2 cellular contexts compared by ENCODE assay signal in the genomic region with DNA sequence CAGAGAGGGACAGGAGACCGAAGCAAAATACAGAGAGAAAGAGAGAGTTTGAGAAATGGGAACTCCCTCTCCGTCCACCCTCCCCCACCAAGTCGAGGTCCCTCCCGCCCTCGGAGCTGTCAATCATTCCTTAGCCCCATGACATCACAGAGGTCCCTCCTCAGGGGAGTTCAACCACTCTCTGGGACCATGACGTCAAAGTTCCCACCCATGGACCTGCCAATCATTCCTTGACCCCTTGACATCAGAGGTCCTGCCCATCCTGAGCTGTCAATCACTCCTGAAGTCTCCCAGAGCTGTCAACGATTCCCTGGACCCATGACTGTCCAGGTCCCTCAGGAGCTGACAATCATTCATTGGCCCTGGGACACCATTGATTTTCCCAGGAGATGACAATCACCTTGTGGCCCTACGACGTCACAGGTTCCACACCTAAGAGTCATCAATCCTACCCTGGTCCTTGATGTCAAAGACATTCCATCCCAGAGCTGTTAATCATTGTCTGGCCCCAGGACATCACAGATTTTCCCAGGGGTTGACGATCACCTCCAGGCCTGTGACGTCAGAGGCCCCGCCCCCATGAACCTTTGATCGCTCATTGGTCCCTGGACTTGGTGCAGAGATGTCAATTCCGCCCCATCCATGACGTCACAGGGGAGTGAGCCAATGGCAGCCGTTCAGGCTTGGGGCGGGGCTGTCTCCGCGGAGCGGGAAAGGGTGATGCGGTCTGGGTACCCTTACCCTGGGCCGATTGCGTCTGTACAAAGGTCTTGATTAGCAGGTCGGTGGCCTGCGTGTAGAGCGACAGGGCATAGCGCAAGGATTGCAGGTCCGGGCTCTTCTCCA.
TF ChIP-seq lines count a peak whose summit lies in the region.

No MANE protein-coding gene starts in this region.

TF ChIP-seq in SK-N-SH treated with all-trans-retinoic acid at 6 μM for 48 hours, 23 proteins besides CTCF, POLR2A, EP300 and RAD21:
- TF ChIP-seq, protein P1, sequence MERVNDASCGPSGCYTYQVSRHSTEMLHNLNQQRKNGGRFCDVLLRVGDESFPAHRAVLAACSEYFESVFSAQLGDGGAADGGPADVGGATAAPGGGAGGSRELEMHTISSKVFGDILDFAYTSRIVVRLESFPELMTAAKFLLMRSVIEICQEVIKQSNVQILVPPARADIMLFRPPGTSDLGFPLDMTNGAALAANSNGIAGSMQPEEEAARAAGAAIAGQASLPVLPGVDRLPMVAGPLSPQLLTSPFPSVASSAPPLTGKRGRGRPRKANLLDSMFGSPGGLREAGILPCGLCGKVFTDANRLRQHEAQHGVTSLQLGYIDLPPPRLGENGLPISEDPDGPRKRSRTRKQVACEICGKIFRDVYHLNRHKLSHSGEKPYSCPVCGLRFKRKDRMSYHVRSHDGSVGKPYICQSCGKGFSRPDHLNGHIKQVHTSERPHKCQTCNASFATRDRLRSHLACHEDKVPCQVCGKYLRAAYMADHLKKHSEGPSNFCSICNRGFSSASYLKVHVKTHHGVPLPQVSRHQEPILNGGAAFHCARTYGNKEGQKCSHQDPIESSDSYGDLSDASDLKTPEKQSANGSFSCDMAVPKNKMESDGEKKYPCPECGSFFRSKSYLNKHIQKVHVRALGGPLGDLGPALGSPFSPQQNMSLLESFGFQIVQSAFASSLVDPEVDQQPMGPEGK (CRISPR knock-in tag; IDR thresholded peaks at IDR 0.05; ENCODE audit: borderline replicate concordance) = no peak
- no peak for TF ChIP-seq RARB (CRISPR knock-in tag; IDR thresholded peaks at IDR 0.05)
- TF ChIP-seq, protein P2, sequence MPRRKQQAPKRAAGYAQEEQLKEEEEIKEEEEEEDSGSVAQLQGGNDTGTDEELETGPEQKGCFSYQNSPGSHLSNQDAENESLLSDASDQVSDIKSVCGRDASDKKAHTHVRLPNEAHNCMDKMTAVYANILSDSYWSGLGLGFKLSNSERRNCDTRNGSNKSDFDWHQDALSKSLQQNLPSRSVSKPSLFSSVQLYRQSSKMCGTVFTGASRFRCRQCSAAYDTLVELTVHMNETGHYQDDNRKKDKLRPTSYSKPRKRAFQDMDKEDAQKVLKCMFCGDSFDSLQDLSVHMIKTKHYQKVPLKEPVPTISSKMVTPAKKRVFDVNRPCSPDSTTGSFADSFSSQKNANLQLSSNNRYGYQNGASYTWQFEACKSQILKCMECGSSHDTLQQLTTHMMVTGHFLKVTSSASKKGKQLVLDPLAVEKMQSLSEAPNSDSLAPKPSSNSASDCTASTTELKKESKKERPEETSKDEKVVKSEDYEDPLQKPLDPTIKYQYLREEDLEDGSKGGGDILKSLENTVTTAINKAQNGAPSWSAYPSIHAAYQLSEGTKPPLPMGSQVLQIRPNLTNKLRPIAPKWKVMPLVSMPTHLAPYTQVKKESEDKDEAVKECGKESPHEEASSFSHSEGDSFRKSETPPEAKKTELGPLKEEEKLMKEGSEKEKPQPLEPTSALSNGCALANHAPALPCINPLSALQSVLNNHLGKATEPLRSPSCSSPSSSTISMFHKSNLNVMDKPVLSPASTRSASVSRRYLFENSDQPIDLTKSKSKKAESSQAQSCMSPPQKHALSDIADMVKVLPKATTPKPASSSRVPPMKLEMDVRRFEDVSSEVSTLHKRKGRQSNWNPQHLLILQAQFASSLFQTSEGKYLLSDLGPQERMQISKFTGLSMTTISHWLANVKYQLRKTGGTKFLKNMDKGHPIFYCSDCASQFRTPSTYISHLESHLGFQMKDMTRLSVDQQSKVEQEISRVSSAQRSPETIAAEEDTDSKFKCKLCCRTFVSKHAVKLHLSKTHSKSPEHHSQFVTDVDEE (CRISPR knock-in tag; IDR thresholded peaks at IDR 0.05) = no peak
TF ChIP-seq in SK-N-SH treated with all-trans-retinoic acid at 6 μM for 48 hours: peak in this region for 0.

TF ChIP-seq in H1, 55 proteins besides CTCF, POLR2A, EP300 and RAD21 (continued from another document):
- no peak for TF ChIP-seq SIN3A (conservative IDR thresholded peaks at IDR 0.05 in 1 of 2, IDR thresholded peaks at IDR 0.05 in 1 of 2; ENCODE audit: low read depth in 1 of 2, low read length in 2 of 2)
- TF ChIP-seq, protein P3, sequence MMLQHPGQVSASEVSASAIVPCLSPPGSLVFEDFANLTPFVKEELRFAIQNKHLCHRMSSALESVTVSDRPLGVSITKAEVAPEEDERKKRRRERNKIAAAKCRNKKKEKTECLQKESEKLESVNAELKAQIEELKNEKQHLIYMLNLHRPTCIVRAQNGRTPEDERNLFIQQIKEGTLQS (IDR thresholded peaks at IDR 0.05; ENCODE audit: insufficient read depth, low read depth, low read length) = no peak
- no peak for TF ChIP-seq TAF7 (optimal IDR thresholded peaks at IDR 0.05; ENCODE audit: borderline replicate concordance, low read depth, low read length)
- TF ChIP-seq MAFK (IDR thresholded peaks at IDR 0.05; ENCODE audit: low read depth, low read length) = no peak
- TF ChIP-seq HDAC2 (IDR thresholded peaks at IDR 0.05; ENCODE audit: borderline replicate concordance in 1 of 2, low read depth in 2 of 2, low read length in 2 of 2) = no peak
- TF ChIP-seq, protein P4, sequence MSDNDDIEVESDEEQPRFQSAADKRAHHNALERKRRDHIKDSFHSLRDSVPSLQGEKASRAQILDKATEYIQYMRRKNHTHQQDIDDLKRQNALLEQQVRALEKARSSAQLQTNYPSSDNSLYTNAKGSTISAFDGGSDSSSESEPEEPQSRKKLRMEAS (IDR thresholded peaks at IDR 0.05) = no peak
- TF ChIP-seq, protein P5, sequence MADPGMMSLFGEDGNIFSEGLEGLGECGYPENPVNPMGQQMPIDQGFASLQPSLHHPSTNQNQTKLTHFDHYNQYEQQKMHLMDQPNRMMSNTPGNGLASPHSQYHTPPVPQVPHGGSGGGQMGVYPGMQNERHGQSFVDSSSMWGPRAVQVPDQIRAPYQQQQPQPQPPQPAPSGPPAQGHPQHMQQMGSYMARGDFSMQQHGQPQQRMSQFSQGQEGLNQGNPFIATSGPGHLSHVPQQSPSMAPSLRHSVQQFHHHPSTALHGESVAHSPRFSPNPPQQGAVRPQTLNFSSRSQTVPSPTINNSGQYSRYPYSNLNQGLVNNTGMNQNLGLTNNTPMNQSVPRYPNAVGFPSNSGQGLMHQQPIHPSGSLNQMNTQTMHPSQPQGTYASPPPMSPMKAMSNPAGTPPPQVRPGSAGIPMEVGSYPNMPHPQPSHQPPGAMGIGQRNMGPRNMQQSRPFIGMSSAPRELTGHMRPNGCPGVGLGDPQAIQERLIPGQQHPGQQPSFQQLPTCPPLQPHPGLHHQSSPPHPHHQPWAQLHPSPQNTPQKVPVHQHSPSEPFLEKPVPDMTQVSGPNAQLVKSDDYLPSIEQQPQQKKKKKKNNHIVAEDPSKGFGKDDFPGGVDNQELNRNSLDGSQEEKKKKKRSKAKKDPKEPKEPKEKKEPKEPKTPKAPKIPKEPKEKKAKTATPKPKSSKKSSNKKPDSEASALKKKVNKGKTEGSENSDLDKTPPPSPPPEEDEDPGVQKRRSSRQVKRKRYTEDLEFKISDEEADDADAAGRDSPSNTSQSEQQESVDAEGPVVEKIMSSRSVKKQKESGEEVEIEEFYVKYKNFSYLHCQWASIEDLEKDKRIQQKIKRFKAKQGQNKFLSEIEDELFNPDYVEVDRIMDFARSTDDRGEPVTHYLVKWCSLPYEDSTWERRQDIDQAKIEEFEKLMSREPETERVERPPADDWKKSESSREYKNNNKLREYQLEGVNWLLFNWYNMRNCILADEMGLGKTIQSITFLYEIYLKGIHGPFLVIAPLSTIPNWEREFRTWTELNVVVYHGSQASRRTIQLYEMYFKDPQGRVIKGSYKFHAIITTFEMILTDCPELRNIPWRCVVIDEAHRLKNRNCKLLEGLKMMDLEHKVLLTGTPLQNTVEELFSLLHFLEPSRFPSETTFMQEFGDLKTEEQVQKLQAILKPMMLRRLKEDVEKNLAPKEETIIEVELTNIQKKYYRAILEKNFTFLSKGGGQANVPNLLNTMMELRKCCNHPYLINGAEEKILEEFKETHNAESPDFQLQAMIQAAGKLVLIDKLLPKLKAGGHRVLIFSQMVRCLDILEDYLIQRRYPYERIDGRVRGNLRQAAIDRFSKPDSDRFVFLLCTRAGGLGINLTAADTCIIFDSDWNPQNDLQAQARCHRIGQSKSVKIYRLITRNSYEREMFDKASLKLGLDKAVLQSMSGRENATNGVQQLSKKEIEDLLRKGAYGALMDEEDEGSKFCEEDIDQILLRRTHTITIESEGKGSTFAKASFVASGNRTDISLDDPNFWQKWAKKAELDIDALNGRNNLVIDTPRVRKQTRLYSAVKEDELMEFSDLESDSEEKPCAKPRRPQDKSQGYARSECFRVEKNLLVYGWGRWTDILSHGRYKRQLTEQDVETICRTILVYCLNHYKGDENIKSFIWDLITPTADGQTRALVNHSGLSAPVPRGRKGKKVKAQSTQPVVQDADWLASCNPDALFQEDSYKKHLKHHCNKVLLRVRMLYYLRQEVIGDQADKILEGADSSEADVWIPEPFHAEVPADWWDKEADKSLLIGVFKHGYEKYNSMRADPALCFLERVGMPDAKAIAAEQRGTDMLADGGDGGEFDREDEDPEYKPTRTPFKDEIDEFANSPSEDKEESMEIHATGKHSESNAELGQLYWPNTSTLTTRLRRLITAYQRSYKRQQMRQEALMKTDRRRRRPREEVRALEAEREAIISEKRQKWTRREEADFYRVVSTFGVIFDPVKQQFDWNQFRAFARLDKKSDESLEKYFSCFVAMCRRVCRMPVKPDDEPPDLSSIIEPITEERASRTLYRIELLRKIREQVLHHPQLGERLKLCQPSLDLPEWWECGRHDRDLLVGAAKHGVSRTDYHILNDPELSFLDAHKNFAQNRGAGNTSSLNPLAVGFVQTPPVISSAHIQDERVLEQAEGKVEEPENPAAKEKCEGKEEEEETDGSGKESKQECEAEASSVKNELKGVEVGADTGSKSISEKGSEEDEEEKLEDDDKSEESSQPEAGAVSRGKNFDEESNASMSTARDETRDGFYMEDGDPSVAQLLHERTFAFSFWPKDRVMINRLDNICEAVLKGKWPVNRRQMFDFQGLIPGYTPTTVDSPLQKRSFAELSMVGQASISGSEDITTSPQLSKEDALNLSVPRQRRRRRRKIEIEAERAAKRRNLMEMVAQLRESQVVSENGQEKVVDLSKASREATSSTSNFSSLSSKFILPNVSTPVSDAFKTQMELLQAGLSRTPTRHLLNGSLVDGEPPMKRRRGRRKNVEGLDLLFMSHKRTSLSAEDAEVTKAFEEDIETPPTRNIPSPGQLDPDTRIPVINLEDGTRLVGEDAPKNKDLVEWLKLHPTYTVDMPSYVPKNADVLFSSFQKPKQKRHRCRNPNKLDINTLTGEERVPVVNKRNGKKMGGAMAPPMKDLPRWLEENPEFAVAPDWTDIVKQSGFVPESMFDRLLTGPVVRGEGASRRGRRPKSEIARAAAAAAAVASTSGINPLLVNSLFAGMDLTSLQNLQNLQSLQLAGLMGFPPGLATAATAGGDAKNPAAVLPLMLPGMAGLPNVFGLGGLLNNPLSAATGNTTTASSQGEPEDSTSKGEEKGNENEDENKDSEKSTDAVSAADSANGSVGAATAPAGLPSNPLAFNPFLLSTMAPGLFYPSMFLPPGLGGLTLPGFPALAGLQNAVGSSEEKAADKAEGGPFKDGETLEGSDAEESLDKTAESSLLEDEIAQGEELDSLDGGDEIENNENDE (IDR thresholded peaks at IDR 0.05; ENCODE audit: insufficient replicate concordance, low read length) = no peak
- TF ChIP-seq CREB1 (IDR thresholded peaks at IDR 0.05) = peak; percentile 84
- no peak for TF ChIP-seq TEAD4 (IDR thresholded peaks at IDR 0.05; ENCODE audit: low read depth, low read length)
- no peak for TF ChIP-seq CTBP2 (IDR thresholded peaks at IDR 0.05; ENCODE audit: borderline replicate concordance, insufficient read depth, insufficient read length, low read length)
- 0 out of 2 replicates have a peak, but pooled peaks have one; percentile 27 for TF ChIP-seq SP1 (IDR thresholded peaks at IDR 0.05; ENCODE audit: low read depth, low read length)
